In the genomic region with DNA sequence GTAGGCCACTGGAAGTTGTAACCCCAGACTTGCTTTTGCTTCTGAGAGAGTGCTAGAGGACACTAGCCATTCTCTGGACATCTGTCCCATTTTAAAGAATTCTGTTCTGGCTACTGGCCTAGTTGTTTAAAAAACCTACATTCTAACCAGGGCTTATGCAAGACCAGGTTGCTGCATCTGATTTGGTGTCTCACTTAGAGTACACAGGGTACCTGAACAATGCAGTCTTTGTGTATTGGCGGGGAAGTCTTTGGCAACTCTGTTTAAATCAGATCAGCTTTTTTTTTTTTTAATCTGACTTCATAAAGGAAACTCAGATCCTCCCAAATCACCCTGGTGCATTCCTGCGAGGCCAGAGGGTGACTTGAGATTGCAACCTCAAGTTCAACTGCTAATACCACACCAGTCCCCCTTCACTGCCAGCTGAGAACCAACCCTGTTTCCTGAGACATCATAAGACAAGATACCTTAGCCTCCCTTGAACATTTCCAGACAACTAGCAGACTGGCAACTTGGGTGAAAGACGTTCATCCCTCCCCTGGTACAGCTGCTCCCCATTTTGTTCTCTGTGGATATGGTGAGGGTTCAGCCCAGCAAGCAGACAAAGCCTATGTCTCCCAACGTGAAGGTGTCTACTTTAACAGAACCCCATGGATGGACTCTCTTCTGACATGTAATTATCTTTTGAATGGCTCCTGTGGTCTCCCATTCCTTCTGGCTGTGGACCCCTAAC, we compare ENCODE assay signal across 9 cellular contexts. TPM values are rescaled to one million over a fixed set of nuclear protein-coding genes. Genes with fewer than 3 reads are reported as not detected.
DNase-seq lines count a peak whose midpoint lies in the region; ATAC-seq and TF ChIP-seq lines count a peak whose summit lies in the region.
"Had no signal": no experiment of that assay in that cellular context is flagged by ENCODE, and none has a peak within 500 bp of the region (broad histone marks: within the 10 kb centered on the region; RNA-seq: fewer than 3 reads in every experiment).

No MANE protein-coding gene starts in this region.

- peak; percentile 52 for DNase-seq in activated effector memory CD4-positive, alpha-beta T cell treated with anti-CD3 and anti-CD28 coated beads, Interleukin-2, amount 50 U/mL, for 16 hours
- no peak for DNase-seq in activated effector memory CD4-positive, alpha-beta T cell treated with Interleukin-2 at 50 U/mL for 16 hours
- DNase-seq in adipocyte (ENCODE audit: low read depth) (no peak), right lobe of liver (peak in 1 of 3 donors; percentile 55), substantia nigra (lab: John Stamatoyannopoulos, UW) (peak in 2 of 49 donors; percentile 34 to 50), activated gamma-delta T cell treated with Interleukin-2 at 50 U/mL for 16 hours (no peak), SHP77 treated with DMSO at 0.1 percent for 48 hours (lab: John Stamatoyannopoulos, UW) (no peak)

- TF ChIP-seq CTCF in right lobe of liver (IDR thresholded peaks at IDR 0.05): no peak

- peak overlapping the region; percentile 30 for H3K9ac ChIP-seq in adipocyte (ENCODE audit: low read length)

- 63% methylated on average over 4 of the region's 4 CpGs for WGBS in right lobe of liver (ENCODE audit: insufficient coverage, low coverage, low lambda C conversion rate, missing lambda C conversion rate)

- H3K27me3 ChIP-seq in adipocyte (replicated peaks; ENCODE audit: control insufficient read depth, insufficient read depth, low read length) (no peaks in the 10 kb centered on the region), right lobe of liver (no peaks in the 10 kb centered on the region)

- H3K9me3 ChIP-seq in adipocyte (ENCODE audit: control insufficient read depth, low read length): no peaks in the 10 kb centered on the region
- H3K9me3 ChIP-seq in right lobe of liver: no peaks in the 10 kb centered on the region

- no peak for TF ChIP-seq POLR2A in right lobe of liver (IDR thresholded peaks at IDR 0.05)

- H3K27ac ChIP-seq in right lobe of liver (peak overlapping the region in 2 of 3 donors; percentile 38 to 39), substantia nigra (ENCODE audit: low read depth, low read length, poor library complexity, severe bottlenecking) (peak overlapping the region; percentile 73)

- peak; percentile 46 to 76 (median 62) for ATAC-seq in right lobe of liver
- no peak for ATAC-seq in HG03025 (IDR thresholded peaks at IDR 0.05; ENCODE audit: low FRiP score, unreplicated experiment)
- ATAC-seq: Panc1 had no signal

- H3K36me3 ChIP-seq in adipocyte (ENCODE audit: control insufficient read depth, insufficient read depth, low read length, severe bottlenecking) (peaks cover 65% of the 10 kb centered on the region), right lobe of liver (peaks cover 4 to 68% (median 15%) of the 10 kb centered on the region in 4 donors)

- intact Hi-C loops in right lobe of liver (cut with DNase I): no loop called here

- H3K4me1 ChIP-seq in adipocyte (ENCODE audit: control insufficient read depth, insufficient read depth, low read length) (peaks cover 73% of the 10 kb centered on the region), right lobe of liver (peaks cover 0 to 25% (median 4%) of the 10 kb centered on the region in 4 donors)

- H3K4me3 ChIP-seq in adipocyte (ENCODE audit: low read length): peak overlapping the region; percentile 12
- H3K4me3 ChIP-seq in right lobe of liver: no peak overlapping the region

RNA-seq across cellular contexts. Expression of a gene that starts 27.0 kb away (rescaled TPM):
- total RNA-seq in right lobe of liver: 100 to 1,000 TPM; 125 to 186 (median 149) TPM

RNA-seq across cellular contexts. Expression of a gene that starts 35.3 kb away (rescaled TPM):
- 1 to 10 TPM; 2.0 to 3.8 (median 2.7) TPM for total RNA-seq in right lobe of liver
